19 cellular contexts compared by ENCODE assay signal in the genomic region with DNA sequence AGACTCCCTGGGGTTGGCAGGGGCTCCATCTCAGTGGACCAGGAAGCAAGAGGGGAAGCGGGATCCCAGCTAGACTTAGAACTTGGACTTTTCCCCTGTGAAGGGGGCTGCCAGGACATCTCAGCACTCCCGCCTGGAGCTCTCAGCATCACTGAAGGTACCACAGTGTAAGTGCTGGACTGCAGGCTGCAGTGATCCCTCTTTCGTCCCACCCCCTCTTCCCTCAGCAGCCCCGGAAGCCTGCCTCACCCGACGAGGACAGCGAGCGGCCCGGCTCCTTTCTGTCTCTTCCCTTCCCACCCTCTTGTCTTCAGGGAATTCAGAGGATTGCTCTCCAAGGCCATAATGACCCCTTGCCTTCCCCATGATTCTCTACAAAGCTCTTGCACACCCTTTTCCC.
A peak's percentile ranks its signal among the peaks of the same experiment; 100 is the strongest.
DNase-seq lines count a peak whose midpoint lies in the region; ATAC-seq and TF ChIP-seq lines count a peak whose summit lies in the region.
"Had no signal": no experiment of that assay in that cellular context is flagged by ENCODE, and none has a peak within 500 bp of the region (broad histone marks: within the 10 kb centered on the region; RNA-seq: fewer than 3 reads in every experiment).

No MANE protein-coding gene starts in this region.

- no peak overlapping the region for H2AK5ac ChIP-seq in IMR-90 (ENCODE audit: low read depth, low read length)

- H3F3A ChIP-seq in neural progenitor cell (ENCODE audit: low read depth): no peaks in the 10 kb centered on the region

- WGBS in IMR-90 (ENCODE audit: extremely low coverage in 2 of 2, insufficient read length in 1 of 2), 2 experiments: 90% methylated on average over 2 of the region's 9 CpGs; no CpG with 5 or more reads in 1 of the 2 experiments
- WGBS in ovary, 3 donors: 93 to 95% (median 93%) methylated on average over 9 of the region's 9 CpGs

- dilution Hi-C loops in IMR-90 (cut with HindIII; ENCODE audit: low sequenced_read_pairs, unreplicated experiment): no loop called here

- no peak overlapping the region for H2BK20ac ChIP-seq in IMR-90 (ENCODE audit: low read depth, low read length)

- TF ChIP-seq CTCF in CD14-positive monocyte (IDR thresholded peaks at IDR 0.05) (no peak), IMR-90 (conservative IDR thresholded peaks at IDR 0.05; ENCODE audit: low read depth, low read length) (no peak), neural progenitor cell (IDR thresholded peaks at IDR 0.05) (no peak), ovary (IDR thresholded peaks at IDR 0.05) (no peak)

- H3K23ac ChIP-seq in IMR-90 (ENCODE audit: low read depth, low read length): no peak overlapping the region

- no peak overlapping the region for H2BK5ac ChIP-seq in IMR-90 (ENCODE audit: low read depth, low read length, poor library complexity, severe bottlenecking)

- H4K8ac ChIP-seq in IMR-90 (ENCODE audit: low read depth in 2 of 2, low read length in 2 of 2): no peak overlapping the region

- in situ Hi-C loops in IMR-90 (cut with MboI; ENCODE audit: low sequenced_read_pairs): no loop called here

- H3K4me1 Mint-ChIP-seq in CD14-positive monocyte (no peaks in the 10 kb centered on the region), neural progenitor cell (peaks cover 10% of the 10 kb centered on the region)
- H3K4me1 Mint-ChIP-seq in activated T-helper 1 cell treated with anti-CD3 and anti-CD28 coated beads, Interleukin-12 subunit alpha, Interleukin-12 subunit beta, Interleukin-2, Interleukin-4 antibody, amounts not matched to agents 30 ng/mL and 10 ng/mL and 1 ng/mL, durations not matched to agents 14 hours and 24 hours and 36 hours (ENCODE audit: low read depth): no peaks in the 10 kb centered on the region
- H3K4me1 Mint-ChIP-seq: B cell; CD4-positive, alpha-beta memory T cell had no signal

- H2BK120ac ChIP-seq in IMR-90 (ENCODE audit: low read depth, low read length): no peak overlapping the region

- H3K4me1 ChIP-seq in IMR-90 (ENCODE audit: control insufficient read depth, insufficient read depth, low read length) (peaks cover 5% of the 10 kb centered on the region), neural progenitor cell (peaks cover 2% of the 10 kb centered on the region), subcutaneous abdominal adipose tissue (ENCODE audit: control insufficient read depth in 5 of 5, insufficient read depth in 5 of 5, low read length in 5 of 5) (peaks cover 4 to 35% (median 28%) of the 10 kb centered on the region in 5 donors), ovary (ENCODE audit: insufficient read depth) (peaks cover 18% of the 10 kb centered on the region)
- H3K4me1 ChIP-seq: HAP-1 had no signal

- no peak overlapping the region for H4K91ac ChIP-seq in IMR-90 (ENCODE audit: insufficient read depth, low read depth, low read length)

- H2AK9ac ChIP-seq in IMR-90 (replicated peaks; ENCODE audit: low read depth, low read length, poor library complexity): no peak overlapping the region

- H3K27ac ChIP-seq in IMR-90 (ENCODE audit: insufficient read depth, low read length): no peak overlapping the region
- no peak overlapping the region for H3K27ac ChIP-seq in neural progenitor cell
- H3K27ac ChIP-seq in subcutaneous abdominal adipose tissue (ENCODE audit: low read depth, low read length): peak overlapping the region; percentile 21
- H3K27ac ChIP-seq in ovary: peak overlapping the region in 1 of 2 donors; percentile 63

- no peak overlapping the region for H3K18ac ChIP-seq in IMR-90 (ENCODE audit: low read depth, low read length)

- DNase-seq in CD14-positive monocyte (ENCODE audit: low spot score) (no peak), IMR-90 (no peak), neural progenitor cell (ENCODE audit: low spot score) (no peak), T-helper 2 cell (no peak), ovary (no peak)
- no peak for DNase-seq in activated T-helper 1 cell treated with anti-CD3 and anti-CD28 coated beads, Interleukin-12 subunit alpha, Interleukin-12 subunit beta, Interleukin-2, Interleukin-4 antibody, amounts not matched to agents 30 ng/mL and 10 ng/mL and 1 ng/mL, durations not matched to agents 14 hours and 24 hours and 36 hours (ENCODE audit: low spot score)
- DNase-seq: CD4-positive, alpha-beta memory T cell; DMS153; NCI-H1105; NCI-H2081 treated with DMSO at 0.1 percent for 48 hours; NCI-H510A treated with DMSO at 0.1 percent for 48 hours; NCI-H774; SHP77; SK-N-SH had no signal

- H3K79me2 ChIP-seq in neural progenitor cell (ENCODE audit: low read depth): no peaks in the 10 kb centered on the region

- H2AFZ ChIP-seq in IMR-90 (replicated peaks; ENCODE audit: low read length, poor library complexity) (no peak overlapping the region), neural progenitor cell (replicated peaks) (no peak overlapping the region)

- H3K79me1 ChIP-seq in IMR-90 (ENCODE audit: low read depth in 1 of 2, low read length in 2 of 2): no peaks in the 10 kb centered on the region

- no peak for ATAC-seq in IMR-90 (ENCODE audit: low read depth)
- ATAC-seq: GM12878, K562 had no signal

- H3K4me3 Mint-ChIP-seq in CD14-positive monocyte (peak overlapping the region; percentile 62 to 89), neural progenitor cell (peak overlapping the region; percentile 21)
- no peak overlapping the region for H3K4me3 Mint-ChIP-seq in activated T-helper 1 cell treated with anti-CD3 and anti-CD28 coated beads, Interleukin-12 subunit alpha, Interleukin-12 subunit beta, Interleukin-2, Interleukin-4 antibody, amounts not matched to agents 30 ng/mL and 10 ng/mL and 1 ng/mL, durations not matched to agents 14 hours and 24 hours and 36 hours
- H3K4me3 Mint-ChIP-seq: B cell; CD4-positive, alpha-beta memory T cell had no signal

- 0 out of 2 replicates have a peak, but pooled peaks cover 3% of the 10 kb centered on the region for H3K9me1 ChIP-seq in IMR-90 (ENCODE audit: insufficient read depth, low read length)

- peak overlapping the region in 4 of 7 donors; percentile 52 to 86 (median 76) for H3K27ac Mint-ChIP-seq in CD14-positive monocyte
- peak overlapping the region; percentile 65 for H3K27ac Mint-ChIP-seq in neural progenitor cell
- H3K27ac Mint-ChIP-seq in activated T-helper 1 cell treated with anti-CD3 and anti-CD28 coated beads, Interleukin-12 subunit alpha, Interleukin-12 subunit beta, Interleukin-2, Interleukin-4 antibody, amounts not matched to agents 30 ng/mL and 10 ng/mL and 1 ng/mL, durations not matched to agents 14 hours and 24 hours and 36 hours: no peak overlapping the region
- H3K27ac Mint-ChIP-seq: B cell; CD4-positive, alpha-beta memory T cell had no signal

- TF ChIP-seq EP300 in ovary (IDR thresholded peaks at IDR 0.05): no peak

- H3K4me2 ChIP-seq in IMR-90 (ENCODE audit: low read depth, low read length) (no peak overlapping the region), neural progenitor cell (no peak overlapping the region)
- H3K4me2 ChIP-seq: SK-N-SH had no signal

- no peak for TF ChIP-seq POLR2A in IMR-90 (IDR thresholded peaks at IDR 0.05; ENCODE audit: low read depth, low read length)
- no peak for TF ChIP-seq POLR2A in ovary (IDR thresholded peaks at IDR 0.05)

- H3K14ac ChIP-seq in IMR-90 (replicated peaks; ENCODE audit: low read depth, low read length): no peak overlapping the region

- H3K9ac ChIP-seq in IMR-90 (ENCODE audit: low read depth, low read length): no peak overlapping the region
- H3K9ac ChIP-seq in neural progenitor cell: no peak overlapping the region
- peak overlapping the region in 1 of 5 donors; percentile 52 for H3K9ac ChIP-seq in subcutaneous abdominal adipose tissue (ENCODE audit: low read length in 5 of 5)
- H3K9ac ChIP-seq: SK-N-SH had no signal

- H4K20me1 ChIP-seq in IMR-90 (ENCODE audit: insufficient read depth, low read length) (no peaks in the 10 kb centered on the region), neural progenitor cell (ENCODE audit: low read depth) (no peaks in the 10 kb centered on the region)

- TF ChIP-seq RAD21 in IMR-90 (IDR thresholded peaks at IDR 0.05; ENCODE audit: low read length): no peak

- CTCF ChIA-PET in IMR-90 (lab: Yijun Ruan, JAX): no interaction called here

- H3K36me3 Mint-ChIP-seq in CD14-positive monocyte: no peaks in the 10 kb centered on the region
- H3K36me3 Mint-ChIP-seq in neural progenitor cell: no peaks in the 10 kb centered on the region
- H3K36me3 Mint-ChIP-seq in activated T-helper 1 cell treated with anti-CD3 and anti-CD28 coated beads, Interleukin-12 subunit alpha, Interleukin-12 subunit beta, Interleukin-2, Interleukin-4 antibody, amounts not matched to agents 30 ng/mL and 10 ng/mL and 1 ng/mL, durations not matched to agents 14 hours and 24 hours and 36 hours (ENCODE audit: low read depth): no peaks in the 10 kb centered on the region
- H3K36me3 Mint-ChIP-seq: CD4-positive, alpha-beta memory T cell had no signal

- intact Hi-C loops in CD14-positive monocyte (cut with micrococcal nuclease) (no loop called here), IMR-90 (cut with micrococcal nuclease) (no loop called here), ovary (cut with DNase I) (loop anchor here in 2 of 4 donors (5.0 kb wide), 2 partner anchors 39 to 151 kb away; no protein-coding TSS in a partner anchor)
- intact Hi-C loops in activated T-helper 1 cell treated with anti-CD3 and anti-CD28 coated beads, Interleukin-12 subunit alpha, Interleukin-12 subunit beta, Interleukin-2, Interleukin-4 antibody, amounts not matched to agents 30 ng/mL and 10 ng/mL and 1 ng/mL, durations not matched to agents 14 hours and 24 hours and 36 hours (cut with micrococcal nuclease): no loop called here

- H3K27me3 Mint-ChIP-seq in CD14-positive monocyte (ENCODE audit: low read depth in 3 of 3) (peaks cover 0 to 1% (median 0%) of the 10 kb centered on the region in 3 donors), neural progenitor cell (ENCODE audit: insufficient read depth, low read depth) (peaks cover 2% of the 10 kb centered on the region)
- peaks cover 6% of the 10 kb centered on the region for H3K27me3 Mint-ChIP-seq in activated T-helper 1 cell treated with anti-CD3 and anti-CD28 coated beads, Interleukin-12 subunit alpha, Interleukin-12 subunit beta, Interleukin-2, Interleukin-4 antibody, amounts not matched to agents 30 ng/mL and 10 ng/mL and 1 ng/mL, durations not matched to agents 14 hours and 24 hours and 36 hours (ENCODE audit: insufficient read depth)

- TSS peak; percentile 76 for BruUV-seq in IMR-90 (replicated peaks; lab: Mats Ljungman, UMichigan)

- no peak overlapping the region for H4K5ac ChIP-seq in IMR-90 (ENCODE audit: low read depth, low read length)

- H3K4me3 ChIP-seq in IMR-90 (ENCODE audit: insufficient read depth, low read depth, low read length) (no peak overlapping the region), neural progenitor cell (no peak overlapping the region), subcutaneous abdominal adipose tissue (ENCODE audit: low read depth in 1 of 5, low read length in 5 of 5) (no peak overlapping the region), ovary (no peak overlapping the region)
- H3K4me3 ChIP-seq: GM12878, HAP-1, K562 had no signal

- H3K27me3 ChIP-seq in IMR-90 (ENCODE audit: control insufficient read depth, insufficient read depth, low read length) (no peaks in the 10 kb centered on the region), neural progenitor cell (no peaks in the 10 kb centered on the region), subcutaneous abdominal adipose tissue (ENCODE audit: control insufficient read depth in 5 of 5, insufficient read depth in 4 of 5, low read length in 5 of 5) (no peaks in the 10 kb centered on the region), ovary (no peaks in the 10 kb centered on the region)

- H3K9me3 Mint-ChIP-seq in CD14-positive monocyte: no peaks in the 10 kb centered on the region
- H3K9me3 Mint-ChIP-seq in neural progenitor cell: no peaks in the 10 kb centered on the region
- no peaks in the 10 kb centered on the region for H3K9me3 Mint-ChIP-seq in activated T-helper 1 cell treated with anti-CD3 and anti-CD28 coated beads, Interleukin-12 subunit alpha, Interleukin-12 subunit beta, Interleukin-2, Interleukin-4 antibody, amounts not matched to agents 30 ng/mL and 10 ng/mL and 1 ng/mL, durations not matched to agents 14 hours and 24 hours and 36 hours
- H3K9me3 Mint-ChIP-seq: CD4-positive, alpha-beta memory T cell had no signal

- H3K56ac ChIP-seq in IMR-90 (ENCODE audit: extremely low read depth, insufficient read depth, low read length): no peak overlapping the region

- no peak overlapping the region for H3K4ac ChIP-seq in IMR-90 (ENCODE audit: low read depth, low read length)

- H3K36me3 ChIP-seq in IMR-90 (ENCODE audit: control insufficient read depth, insufficient read depth, low read length): no peaks in the 10 kb centered on the region
- no peaks in the 10 kb centered on the region for H3K36me3 ChIP-seq in neural progenitor cell
- no peaks in the 10 kb centered on the region for H3K36me3 ChIP-seq in subcutaneous abdominal adipose tissue (ENCODE audit: control insufficient read depth in 5 of 5, insufficient read depth in 5 of 5, low read length in 5 of 5)
- no peaks in the 10 kb centered on the region for H3K36me3 ChIP-seq in ovary
- H3K36me3 ChIP-seq: HAP-1 had no signal

- H3K9me3 ChIP-seq in IMR-90 (ENCODE audit: control insufficient read depth, insufficient read depth, low read length) (no peaks in the 10 kb centered on the region), neural progenitor cell (ENCODE audit: low read depth) (no peaks in the 10 kb centered on the region), subcutaneous abdominal adipose tissue (ENCODE audit: control insufficient read depth in 5 of 5, low read length in 5 of 5) (no peaks in the 10 kb centered on the region), ovary (no peaks in the 10 kb centered on the region)
- H3K9me3 ChIP-seq: HAP-1, SK-N-SH had no signal

- POLR2A ChIA-PET in IMR-90 (lab: Charles Lee; ENCODE audit: unreplicated experiment): no interaction called here

- H2BK15ac ChIP-seq in IMR-90 (ENCODE audit: low read depth, low read length): no peak overlapping the region
